In the genomic region with DNA sequence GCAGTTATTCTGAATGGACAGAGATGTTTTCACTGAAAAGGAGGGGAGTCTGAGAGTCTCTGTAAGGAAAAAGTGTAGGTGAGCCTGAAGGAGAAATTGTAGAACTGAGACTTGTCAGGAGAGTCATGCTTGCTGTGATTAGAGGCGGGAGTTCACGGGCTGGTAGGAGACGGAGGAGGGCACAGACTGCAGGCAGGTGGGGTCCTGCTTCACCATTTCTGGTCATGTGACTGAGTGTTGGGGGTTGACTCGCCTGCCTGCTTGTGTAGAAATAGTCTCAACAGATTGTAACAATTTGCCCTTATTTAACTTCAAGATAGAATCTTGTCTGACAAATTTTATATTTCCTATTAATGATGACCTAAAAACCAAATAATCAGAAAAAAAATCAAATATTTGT, we compare ENCODE assay signal across 19 cellular contexts.
A peak's percentile ranks its signal among the peaks of the same experiment; 100 is the strongest.
DNase-seq lines count a peak whose midpoint lies in the region; FAIRE-seq and TF ChIP-seq lines count a peak whose summit lies in the region.
"Had no signal": no experiment of that assay in that cellular context is flagged by ENCODE, and none has a peak within 500 bp of the region (broad histone marks: within the 10 kb centered on the region; RNA-seq: fewer than 3 reads in every experiment).

No MANE protein-coding gene starts in this region.

- DNase-seq in activated naive CD4-positive, alpha-beta T cell treated with anti-CD3 and anti-CD28 coated beads, Interleukin-2, amount 10 ng/mL, durations not matched to agents 7 days and 5 days: no peak
- DNase-seq in activated naive CD4-positive, alpha-beta T cell treated with anti-CD3 and anti-CD28 coated beads, Interleukin-2, amount 50 U/mL, for 16 hours: no peak
- DNase-seq in RWPE1 (ENCODE audit: low spot score): no peak
- DNase-seq in chondrocyte (ENCODE audit: low spot score): peak; percentile 11
- peak; percentile 7 for DNase-seq in spleen
- DNase-seq in NCI-H2029 (lab: John Stamatoyannopoulos, UW): no peak
- DNase-seq in small intestine: no peak
- DNase-seq in superior temporal gyrus (ENCODE audit: extremely low spot score): no peak
- DNase-seq: DMS79, H9, Karpas-422, MG63, NCI-H1048, NCI-H146, NCI-H2081 treated with DMSO at 0.1 percent for 48 hours had no signal

- intact Hi-C loops in spleen (cut with DNase I; ENCODE audit: low total_unique reads): no loop called here

- H3K27ac ChIP-seq in RWPE1: peak overlapping the region; percentile 53
- no peak overlapping the region for H3K27ac ChIP-seq in spleen
- H3K27ac ChIP-seq in small intestine (ENCODE audit: low read depth in 1 of 2, low read length in 1 of 2): no peak overlapping the region
- H3K27ac ChIP-seq: BLaER1, HL-60, Peyer's patch had no signal

- H3K4me1 Mint-ChIP-seq in activated naive CD4-positive, alpha-beta T cell treated with anti-CD3 and anti-CD28 coated beads, Interleukin-2, amount 10 ng/mL, durations not matched to agents 7 days and 5 days: no peaks in the 10 kb centered on the region
- peaks cover 3% of the 10 kb centered on the region for H3K4me1 Mint-ChIP-seq in chondrocyte (ENCODE audit: low read depth)
- H3K4me1 Mint-ChIP-seq: H9 had no signal

- peaks cover 0 to 15% (median 0%) of the 10 kb centered on the region in 6 donors for H3K4me1 ChIP-seq in spleen
- H3K4me1 ChIP-seq in small intestine (ENCODE audit: control insufficient read depth in 2 of 2, insufficient read depth in 1 of 2, low read depth in 1 of 2, low read length in 1 of 2): no peaks in the 10 kb centered on the region
- H3K4me1 ChIP-seq: BLaER1, Peyer's patch had no signal

- peaks cover 59% of the 10 kb centered on the region for H3K36me3 Mint-ChIP-seq in activated naive CD4-positive, alpha-beta T cell treated with anti-CD3 and anti-CD28 coated beads, Interleukin-2, amount 10 ng/mL, durations not matched to agents 7 days and 5 days
- H3K36me3 Mint-ChIP-seq in chondrocyte (ENCODE audit: low read depth): peaks cover 32% of the 10 kb centered on the region

- no peak for TF ChIP-seq POLR2A in spleen (IDR thresholded peaks at IDR 0.05)

- H3K27ac Mint-ChIP-seq in activated naive CD4-positive, alpha-beta T cell treated with anti-CD3 and anti-CD28 coated beads, Interleukin-2, amount 10 ng/mL, durations not matched to agents 7 days and 5 days: peak overlapping the region; percentile 35
- H3K27ac Mint-ChIP-seq in chondrocyte (ENCODE audit: unreplicated experiment): no peak overlapping the region

- WGBS in spleen, 5 donors: 85 to 93% (median 92%) methylated on average over 4 of the region's 4 CpGs
- WGBS in small intestine, 3 donors: 97 to 99% (median 97%) methylated on average over 4 of the region's 4 CpGs

- POLR2A ChIA-PET in RWPE1 (lab: Yijun Ruan, JAX; ENCODE audit: low non-redundant PET): no interaction called here

- CTCF ChIA-PET in activated naive CD4-positive, alpha-beta T cell treated with anti-CD3 and anti-CD28 coated beads, Interleukin-2, amount 10 ng/mL, durations not matched to agents 7 days and 5 days (lab: Charles Lee): no interaction called here
- CTCF ChIA-PET in RWPE1 (lab: Yijun Ruan, JAX): no interaction called here

- H3K9me3 Mint-ChIP-seq in activated naive CD4-positive, alpha-beta T cell treated with anti-CD3 and anti-CD28 coated beads, Interleukin-2, amount 10 ng/mL, durations not matched to agents 7 days and 5 days: no peaks in the 10 kb centered on the region
- H3K9me3 Mint-ChIP-seq in chondrocyte (ENCODE audit: low read depth): no peaks in the 10 kb centered on the region
- H3K9me3 Mint-ChIP-seq: H9 had no signal

- H3K27me3 ChIP-seq in spleen (replicated peaks in 1 of 7) (no peaks in the 10 kb centered on the region), small intestine (ENCODE audit: control insufficient read depth in 2 of 2, insufficient read depth in 2 of 2, low read length in 2 of 2) (no peaks in the 10 kb centered on the region)
- H3K27me3 ChIP-seq: BLaER1, MG63, Peyer's patch had no signal

- no peak for FAIRE-seq in small intestine (lab: Jason Lieb, UNC)
- FAIRE-seq: A204.1 had no signal

- H3K4me3 ChIP-seq in spleen (no peak overlapping the region), small intestine (ENCODE audit: low read depth in 1 of 2, low read length in 2 of 2) (no peak overlapping the region)
- H3K4me3 ChIP-seq: BLaER1, MG63, Peyer's patch had no signal

- H3K36me3 ChIP-seq in spleen: peaks cover 0 to 99% (median 63%) of the 10 kb centered on the region in 6 donors
- H3K36me3 ChIP-seq in small intestine (ENCODE audit: control insufficient read depth in 2 of 2, insufficient read depth in 2 of 2, low read length in 2 of 2): peaks cover 0 to 36% of the 10 kb centered on the region in 2 donors

- no peaks in the 10 kb centered on the region for H3K27me3 Mint-ChIP-seq in activated naive CD4-positive, alpha-beta T cell treated with anti-CD3 and anti-CD28 coated beads, Interleukin-2, amount 10 ng/mL, durations not matched to agents 7 days and 5 days
- H3K27me3 Mint-ChIP-seq in chondrocyte (ENCODE audit: low read depth): no peaks in the 10 kb centered on the region

- H3K9me3 ChIP-seq in spleen (no peaks in the 10 kb centered on the region), small intestine (ENCODE audit: control insufficient read depth, low read depth) (no peaks in the 10 kb centered on the region)
- H3K9me3 ChIP-seq: BLaER1, MG63, Peyer's patch had no signal

- no peak for TF ChIP-seq CTCF in RWPE1 (conservative IDR thresholded peaks at IDR 0.05; ENCODE audit: low read depth)
- no peak for TF ChIP-seq CTCF in chondrocyte (IDR thresholded peaks at IDR 0.05)
- no peak for TF ChIP-seq CTCF in spleen (IDR thresholded peaks at IDR 0.05 in 8 of 11, conservative IDR thresholded peaks at IDR 0.05 in 3 of 11)

- H3K4me3 Mint-ChIP-seq in activated naive CD4-positive, alpha-beta T cell treated with anti-CD3 and anti-CD28 coated beads, Interleukin-2, amount 10 ng/mL, durations not matched to agents 7 days and 5 days: no peak overlapping the region
- H3K4me3 Mint-ChIP-seq in chondrocyte (ENCODE audit: unreplicated experiment): no peak overlapping the region
- H3K4me3 Mint-ChIP-seq: H9 had no signal

Comparison
In these comparisons a context has a peak if more than half of its experiments do, and no peak if none do; other contexts are left out.
1. DNase-seq: peak in chondrocyte (single experiment) and spleen (single experiment); none in activated naive CD4-positive, alpha-beta T cell treated with anti-CD3 and anti-CD28 coated beads, Interleukin-2, amount 10 ng/mL, durations not matched to agents 7 days and 5 days (single experiment), activated naive CD4-positive, alpha-beta T cell treated with anti-CD3 and anti-CD28 coated beads, Interleukin-2, amount 50 U/mL, for 16 hours (single experiment), RWPE1 (single experiment), NCI-H2029 (single experiment), small intestine (single experiment) and superior temporal gyrus (single experiment).